Comparison of ENCODE assay signal across 8 cellular contexts in the genomic region with DNA sequence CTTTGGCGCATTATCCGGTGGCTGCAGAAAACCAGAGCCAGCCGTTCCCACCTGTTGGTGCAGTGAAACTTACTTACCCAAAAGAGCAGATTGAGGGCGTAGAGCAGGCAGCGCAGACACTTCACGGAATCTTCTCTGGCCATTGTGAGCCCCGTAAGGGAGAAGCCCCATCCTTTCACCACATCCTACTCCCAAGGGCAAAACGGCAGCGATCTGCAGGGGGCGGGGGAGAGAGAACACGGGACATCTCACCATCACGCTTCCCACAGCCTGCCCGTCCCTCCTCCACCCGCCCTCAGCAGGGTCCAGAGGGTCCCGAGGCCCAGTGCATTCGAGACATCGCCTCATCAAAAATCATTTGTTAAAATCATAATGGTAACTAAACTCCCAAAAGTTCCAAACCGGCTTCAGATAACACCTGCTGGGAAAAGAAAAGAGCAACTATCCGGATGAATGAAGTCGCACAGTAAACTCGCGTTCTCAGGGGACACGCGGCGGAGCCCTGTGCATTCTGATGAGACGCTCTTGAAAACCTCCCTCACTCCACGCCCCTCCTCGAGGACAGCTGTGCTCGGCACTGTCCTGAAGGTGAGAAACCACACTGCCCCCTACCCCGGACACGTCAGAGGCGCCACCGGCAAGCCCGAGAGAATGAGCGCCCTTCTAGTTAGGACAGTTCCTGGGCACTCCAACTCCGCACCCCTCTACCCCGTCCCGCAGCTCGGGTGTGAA. TPM values are rescaled to one million over a fixed set of nuclear protein-coding genes. Genes with fewer than 3 reads are reported as not detected.
DNase-seq lines count a peak whose midpoint lies in the region; ATAC-seq and TF ChIP-seq lines count a peak whose summit lies in the region.

No MANE protein-coding gene starts in this region.

- H3K27ac Mint-ChIP-seq in effector memory CD8-positive, alpha-beta T cell = no peak overlapping the region

- no peak for TF ChIP-seq CTCF in thyroid gland (IDR thresholded peaks at IDR 0.05)

- peaks cover 10 to 11% of the 10 kb centered on the region in 2 donors for H3K4me1 Mint-ChIP-seq in effector memory CD8-positive, alpha-beta T cell (ENCODE audit: low read depth in 2 of 2)

- H3K27ac ChIP-seq in HUES64 (ENCODE audit: low read depth, low read length) (no peak overlapping the region), thyroid gland (peak overlapping the region; percentile 93 to 97 (median 96))

- peak overlapping the region; percentile 69 for H3K4me3 ChIP-seq in HUES64 (ENCODE audit: low read length)
- H3K4me3 ChIP-seq in thyroid gland (replicated peaks in 1 of 3) = peak overlapping the region in 2 of 3 donors; percentile 79 to 88

- WGBS in HUES64 = 6% methylated on average over 39 of the region's 39 CpGs
- 7 to 8% methylated on average over 30 to 37 of the region's 39 CpGs for WGBS in thyroid gland, 2 donors

- TF ChIP-seq POLR2A in thyroid gland (IDR thresholded peaks at IDR 0.05) = no peak

- DNase-seq in DMS153 (lab: John Stamatoyannopoulos, UW) = peak; percentile 16
- no peak for DNase-seq in DMS153 treated with DMSO at 0.1 percent for 48 hours (lab: John Stamatoyannopoulos, UW; ENCODE audit: unreplicated experiment)
- DNase-seq in SW480 (ENCODE audit: low spot score) = peak; percentile 56
- DNase-seq in effector memory CD8-positive, alpha-beta T cell = no peak
- peak; percentile 26 for DNase-seq in medulla oblongata (ENCODE audit: extremely low spot score)
- peak; percentile 46 to 48 for DNase-seq in thyroid gland

- H3K27me3 ChIP-seq in HUES64 (ENCODE audit: insufficient read depth, low read length) (0 out of 2 replicates have a peak, but pooled peaks cover 4% of the 10 kb centered on the region), thyroid gland (no peaks in the 10 kb centered on the region)

- H3K4me1 ChIP-seq in HUES64 (ENCODE audit: insufficient read depth, low read length) (peaks cover 18% of the 10 kb centered on the region), thyroid gland (peaks cover 12 to 15% of the 10 kb centered on the region in 2 donors)

- peaks cover 3% of the 10 kb centered on the region for H3K36me3 Mint-ChIP-seq in effector memory CD8-positive, alpha-beta T cell (ENCODE audit: insufficient read depth)

- peaks cover 62 to 72% of the 10 kb centered on the region in 2 donors for H3K27me3 Mint-ChIP-seq in effector memory CD8-positive, alpha-beta T cell

- intact Hi-C loops in thyroid gland (cut with DNase I) = loop anchor here (10.0 kb wide), 2 partner anchors 52 to 88 kb away; no protein-coding TSS in a partner anchor

- no peaks in the 10 kb centered on the region for H3K9me3 Mint-ChIP-seq in effector memory CD8-positive, alpha-beta T cell

- ATAC-seq in GM21723 (IDR thresholded peaks at IDR 0.05; ENCODE audit: unreplicated experiment) = peak; percentile 53
- ATAC-seq in effector memory CD8-positive, alpha-beta T cell (replicated peaks) = peak; percentile 31

- H3K9me3 ChIP-seq in HUES64 (ENCODE audit: insufficient read depth, low read depth, low read length) = no peaks in the 10 kb centered on the region
- H3K9me3 ChIP-seq in thyroid gland = no peaks in the 10 kb centered on the region

- H3K4me3 Mint-ChIP-seq in effector memory CD8-positive, alpha-beta T cell = peak overlapping the region; percentile 74 to 79

- 0 out of 2 replicates have a peak overlapping the region, but pooled peaks have one; percentile 15 for H3K9ac ChIP-seq in HUES64 (ENCODE audit: low read depth, low read length)

- H3K36me3 ChIP-seq in HUES64 (ENCODE audit: insufficient read depth, low read length) = no peaks in the 10 kb centered on the region
- no peaks in the 10 kb centered on the region for H3K36me3 ChIP-seq in thyroid gland

RNA-seq across cellular contexts. Expression of gene TSPAN12, which starts 1.2 kb away (rescaled TPM):
- 14.0 TPM for polyA plus RNA-seq in HUES64 (2013, experiment 1 of 2)
- polyA plus RNA-seq in HUES64 (2013, experiment 2 of 2) = 13.9 TPM
- total RNA-seq in thyroid gland = 10 to 100 TPM; 36.2 to 55.1 (median 48.8) TPM

Comparison
In these comparisons a context has a peak if more than half of its experiments do, and no peak if none do; other contexts are left out.
1. DNase-seq: peak in DMS153 (single experiment), SW480 (single experiment), medulla oblongata (single experiment) and thyroid gland (2 of 2); none in DMS153 treated with DMSO at 0.1 percent for 48 hours (single experiment) and effector memory CD8-positive, alpha-beta T cell (0 of 3).